ENCODE assay signal across 8 cellular contexts in genomic region chr17:38868968-38869646, GRCh38. TPM values are rescaled to one million over a fixed set of nuclear protein-coding genes. Genes with fewer than 3 reads are reported as not detected.
DNase-seq lines count a peak whose midpoint lies in the region; ATAC-seq, FAIRE-seq and TF ChIP-seq lines count a peak whose summit lies in the region.

No MANE protein-coding gene starts in this region.

- TF ChIP-seq POLR2A in endothelial cell of umbilical vein (IDR thresholded peaks at IDR 0.05; ENCODE audit: low read depth, low read length), result no peak

- POLR2A ChIA-PET in endothelial cell of umbilical vein (lab: Charles Lee), result interaction anchor here (0.6 to 3.7 kb wide), 14 partner anchors 11 to 331 kb away, joined by 3 to 28 read pairs (median 4); partner anchors contain the start of genes FBXO47 and RPL23

- FAIRE-seq in endothelial cell of umbilical vein (lab: Jason Lieb, UNC), result peak; percentile 76

- H3K9me1 ChIP-seq in endothelial cell of umbilical vein (replicated peaks; ENCODE audit: control insufficient read depth, extremely low read depth, insufficient read depth, low read length), result no peaks in the 10 kb centered on the region

- intact Hi-C loops in endothelial cell of umbilical vein (cut with micrococcal nuclease), result loop anchor here (1.0 to 5.0 kb wide), 5 partner anchors 16 to 167 kb away; partner anchors contain the start of genes FBXO47, PIP4K2B and RPL23

- dilution Hi-C loops in endothelial cell of umbilical vein (cut with MboI; ENCODE audit: extremely low pct_ligation_motif_present, low sequenced_read_pairs), result no loop called here

- H3K9me2 ChIP-seq in OCI-LY1 (ENCODE audit: low read depth, low read length), result no peaks in the 10 kb centered on the region

- H3K4me2 ChIP-seq in OCI-LY1 (ENCODE audit: low read length), result peak overlapping the region; percentile 83
- H3K4me2 ChIP-seq in endothelial cell of umbilical vein (ENCODE audit: insufficient read depth, low read length), result peak overlapping the region; percentile 72

- peaks cover 5% of the 10 kb centered on the region; the same call in 1 of the 2 replicates for H3F3A ChIP-seq in OCI-LY1 (ENCODE audit: insufficient read depth, low read length)

- H3K9me3 ChIP-seq in HUES6 (ENCODE audit: control insufficient read depth, insufficient read depth, low read depth, low read length) (no peaks in the 10 kb centered on the region), OCI-LY1 (ENCODE audit: low read length) (no peaks in the 10 kb centered on the region), endothelial cell of umbilical vein (replicated peaks; ENCODE audit: control insufficient read depth, insufficient read depth, low read length) (no peaks in the 10 kb centered on the region), mononuclear cell (ENCODE audit: low read depth, low read length) (no peaks in the 10 kb centered on the region)

- H3K4me1 ChIP-seq in HUES6 (ENCODE audit: control insufficient read depth, insufficient read depth, low read length), result peaks cover 30% of the 10 kb centered on the region
- peaks cover 47% of the 10 kb centered on the region for H3K4me1 ChIP-seq in OCI-LY1 (ENCODE audit: insufficient read depth, low read length, severe bottlenecking)
- H3K4me1 ChIP-seq in endothelial cell of umbilical vein (ENCODE audit: control insufficient read depth, extremely low read depth, insufficient read depth, low read length), result peaks cover 38% of the 10 kb centered on the region
- peaks cover 49% of the 10 kb centered on the region for H3K4me1 ChIP-seq in mononuclear cell (ENCODE audit: insufficient read depth, low read length)

- CTCF ChIA-PET in endothelial cell of umbilical vein (lab: Charles Lee), result interaction anchor here (0.9 to 4.7 kb wide), 17 partner anchors 10 to 305 kb away, joined by 3 to 37 read pairs (median 4); partner anchors contain the start of genes FBXO47, LASP1NB, MLLT6 and PSMB3

- TF ChIP-seq CTCF in OCI-LY1 (IDR thresholded peaks at IDR 0.05; ENCODE audit: low read length) (peak; percentile 62; the same call in 1 of the 2 replicates), endothelial cell of umbilical vein (IDR thresholded peaks at IDR 0.05; ENCODE audit: extremely low read depth in 1 of 2, insufficient read depth in 1 of 2, low read depth in 1 of 2, low read length in 2 of 2) (peak in 1 of 2 donors; percentile 17)

- H3K79me2 ChIP-seq in OCI-LY1 (ENCODE audit: insufficient read depth, low read length), result peaks cover 33% of the 10 kb centered on the region
- H3K79me2 ChIP-seq in endothelial cell of umbilical vein (ENCODE audit: control insufficient read depth, insufficient read depth, low read length), result peaks cover 40% of the 10 kb centered on the region

- no peak overlapping the region for H2AFZ ChIP-seq in OCI-LY1 (ENCODE audit: low read length)
- peak overlapping the region; percentile 77 for H2AFZ ChIP-seq in endothelial cell of umbilical vein (ENCODE audit: low read depth, low read length)

- 0 out of 2 replicates have a peak, but pooled peaks cover 2% of the 10 kb centered on the region for H3K36me3 ChIP-seq in HUES6 (ENCODE audit: control insufficient read depth, insufficient read depth, low read length)
- peaks cover 4% of the 10 kb centered on the region; the same call in 1 of the 2 replicates for H3K36me3 ChIP-seq in OCI-LY1 (ENCODE audit: insufficient read depth, low read length)
- H3K36me3 ChIP-seq in endothelial cell of umbilical vein (ENCODE audit: control insufficient read depth in 2 of 2, extremely low read depth in 1 of 2, insufficient read depth in 2 of 2, low read length in 2 of 2), result peaks cover 0 to 3% of the 10 kb centered on the region in 2 experiments

- DNase-seq in Caki2 (ENCODE audit: low read depth) (peak; percentile 93), activated T-cell treated with anti-CD3 and anti-CD28 coated beads for 1 hour (ENCODE audit: low read depth) (peak; percentile 84), endothelial cell of umbilical vein (ENCODE audit: low read depth, low spot score) (peak; percentile 88)
- DNase-seq in stimulated activated CD8-positive, alpha-beta memory T cell treated with anti-CD3 and anti-CD28 coated beads, Interleukin-4, amount 100 ng/mL, for 1 hour (ENCODE audit: low read depth in 2 of 2, low spot score in 1 of 2), result peak; percentile 81 to 83

- no peaks in the 10 kb centered on the region for H4K20me1 ChIP-seq in OCI-LY1 (ENCODE audit: insufficient read depth, low read length)
- peaks cover 6% of the 10 kb centered on the region for H4K20me1 ChIP-seq in endothelial cell of umbilical vein (replicated peaks; ENCODE audit: control insufficient read depth, extremely low read depth, insufficient read depth, low read length)

- H3K4me3 ChIP-seq in HUES6 (ENCODE audit: low read depth, low read length) (peak overlapping the region; percentile 98), OCI-LY1 (ENCODE audit: low read depth, low read length, poor library complexity, severe bottlenecking) (peak overlapping the region; percentile 93), endothelial cell of umbilical vein (replicated peaks in 1 of 3; ENCODE audit: insufficient read depth in 1 of 3, low read depth in 1 of 3, low read length in 3 of 3) (peak overlapping the region; percentile 74 to 93 (median 84)), mononuclear cell (ENCODE audit: low read length) (peak overlapping the region; percentile 100)

- H3K27ac ChIP-seq in HUES6 (ENCODE audit: low read depth, low read length) (peak overlapping the region; percentile 82), OCI-LY1 (ENCODE audit: low read depth, low read length, poor library complexity, severe bottlenecking) (peak overlapping the region; percentile 95), endothelial cell of umbilical vein (ENCODE audit: insufficient read depth, low read depth, low read length) (peak overlapping the region; percentile 24)

- H3K9ac ChIP-seq in HUES6 (ENCODE audit: low read length), result peak overlapping the region; percentile 91
- H3K9ac ChIP-seq in OCI-LY1 (ENCODE audit: low read length), result peak overlapping the region; percentile 91
- no peak overlapping the region for H3K9ac ChIP-seq in endothelial cell of umbilical vein (replicated peaks; ENCODE audit: extremely low read depth, insufficient read depth, low read length)

- H3K27me3 ChIP-seq in HUES6 (ENCODE audit: control insufficient read depth, insufficient read depth, low read length), result no peaks in the 10 kb centered on the region
- H3K27me3 ChIP-seq in OCI-LY1 (ENCODE audit: insufficient read depth, low read length), result no peaks in the 10 kb centered on the region
- no peaks in the 10 kb centered on the region for H3K27me3 ChIP-seq in endothelial cell of umbilical vein (ENCODE audit: control insufficient read depth in 2 of 2, insufficient read depth in 2 of 2, low read length in 2 of 2)
- no peaks in the 10 kb centered on the region for H3K27me3 ChIP-seq in mononuclear cell (ENCODE audit: insufficient read depth, low read length)

- in situ Hi-C loops in Caki2 (cut with HindIII; ENCODE audit: low pct_unique_long_range_greater_than_20kb, low sequenced_read_pairs), result no loop called here

- peak; percentile 37 for ATAC-seq in GM21360 (IDR thresholded peaks at IDR 0.05; ENCODE audit: unreplicated experiment)

- no TSS peak for BruUV-seq in endothelial cell of umbilical vein (replicated peaks; lab: Mats Ljungman, UMichigan)

TF ChIP-seq in endothelial cell of umbilical vein, 7 proteins besides CTCF, POLR2A, EP300 and RAD21:
- no peak for TF ChIP-seq FOS (IDR thresholded peaks at IDR 0.05; ENCODE audit: borderline replicate concordance, insufficient read depth, low read length)

RNA-seq across cellular contexts. Expression of gene LASP1, which starts 0.8 kb away (rescaled TPM):
- total RNA-seq in Caki2 (2014; rRNA removed; shearing (Covaris generic); ENCODE audit: low replicate concordance), result 310 and 333 TPM in 2 replicates
- 231 and 242 TPM in 2 replicates for total RNA-seq in endothelial cell of umbilical vein
- 214 and 247 TPM in 2 replicates for polyA plus RNA-seq in endothelial cell of umbilical vein
- 148 and 183 TPM in 2 replicates for polyA plus RNA-seq in endothelial cell of umbilical vein (2011; cell fraction: cytosol; rRNA removed)
- 122 and 137 TPM in 2 replicates for polyA plus RNA-seq in endothelial cell of umbilical vein (2011; cell fraction: nucleus; rRNA removed)
- polyA plus RNA-seq in endothelial cell of umbilical vein (2012), result 177 and 200 TPM in 2 replicates
- 232 and 233 TPM in 2 replicates for polyA minus RNA-seq in endothelial cell of umbilical vein
- polyA minus RNA-seq in endothelial cell of umbilical vein (2011; cell fraction: cytosol; rRNA and poly(A)+ RNA removed), result 92.4 TPM
- 61.7 and 87.6 TPM in 2 replicates for polyA minus RNA-seq in endothelial cell of umbilical vein (2011; cell fraction: nucleus; rRNA and poly(A)+ RNA removed)
- 103 TPM for total RNA-seq in mononuclear cell

RNA-seq across cellular contexts. Expression of gene RPL23, which starts 15.6 kb away (rescaled TPM):
- 1,156 and 1,210 TPM in 2 replicates for total RNA-seq in Caki2 (2014; rRNA removed; shearing (Covaris generic); ENCODE audit: low replicate concordance)
- total RNA-seq in endothelial cell of umbilical vein (1,270 and 1,292 TPM in 2 replicates), mononuclear cell (1,618 TPM)
- polyA plus RNA-seq in endothelial cell of umbilical vein, result 1,232 and 1,847 TPM in 2 replicates
- 2,575 and 3,174 TPM in 2 replicates for polyA plus RNA-seq in endothelial cell of umbilical vein (2011; cell fraction: cytosol; rRNA removed)
- 730 and 736 TPM in 2 replicates for polyA plus RNA-seq in endothelial cell of umbilical vein (2011; cell fraction: nucleus; rRNA removed)
- polyA plus RNA-seq in endothelial cell of umbilical vein (2012), result 2,834 and 3,213 TPM in 2 replicates
- 432 and 546 TPM in 2 replicates for polyA minus RNA-seq in endothelial cell of umbilical vein
- 658 TPM for polyA minus RNA-seq in endothelial cell of umbilical vein (2011; cell fraction: cytosol; rRNA and poly(A)+ RNA removed)
- 81.9 and 97.6 TPM in 2 replicates for polyA minus RNA-seq in endothelial cell of umbilical vein (2011; cell fraction: nucleus; rRNA and poly(A)+ RNA removed)

RNA-seq across cellular contexts. Expression of gene CWC25, which starts 44.0 kb away (rescaled TPM):
- total RNA-seq in Caki2 (2014; rRNA removed; shearing (Covaris generic); ENCODE audit: low replicate concordance), result 15.2 and 21.9 TPM in 2 replicates
- 19.7 and 20.0 TPM in 2 replicates for total RNA-seq in endothelial cell of umbilical vein
- polyA plus RNA-seq in endothelial cell of umbilical vein, result 12.4 and 13.8 TPM in 2 replicates
- 12.6 and 15.4 TPM in 2 replicates for polyA plus RNA-seq in endothelial cell of umbilical vein (2011; cell fraction: cytosol; rRNA removed)
- polyA plus RNA-seq in endothelial cell of umbilical vein (2011; cell fraction: nucleus; rRNA removed), result 71.1 and 86.4 TPM in 2 replicates
- 18.1 and 20.3 TPM in 2 replicates for polyA plus RNA-seq in endothelial cell of umbilical vein (2012)
- 14.3 and 14.8 TPM in 2 replicates for polyA minus RNA-seq in endothelial cell of umbilical vein
- 3.8 TPM for polyA minus RNA-seq in endothelial cell of umbilical vein (2011; cell fraction: cytosol; rRNA and poly(A)+ RNA removed)
- polyA minus RNA-seq in endothelial cell of umbilical vein (2011; cell fraction: nucleus; rRNA and poly(A)+ RNA removed), result 13.2 and 19.7 TPM in 2 replicates
- 30.0 TPM for total RNA-seq in mononuclear cell

Comparison
In these comparisons a context has a peak if more than half of its experiments do, and no peak if none do; other contexts are left out.
1. Peak in every context shown above with its lines: DNase-seq, ATAC-seq, H3K4me3 ChIP-seq and H3K27ac ChIP-seq.
2. H3K27ac ChIP-seq: peak in every context shown above with its lines; median percentile 95 in OCI-LY1; 82 in HUES6; 24 in endothelial cell of umbilical vein.